Comparison of ENCODE assay signal across 1 cellular context in genomic region chr16:85010931-85011845, GRCh38.
TF ChIP-seq lines count a peak whose summit lies in the region.

TSS of gene ZDHHC7 (minus strand) at chr16:85011535. CDS start at chr16:84990618, 20,917 bp downstream.

TF ChIP-seq in HepG2, 621 proteins besides CTCF, POLR2A, EP300 and RAD21 (continued from another document and continues in another):
- TF ChIP-seq ZHX1 (CRISPR knock-in tag; IDR thresholded peaks at IDR 0.05; ENCODE audit: low read depth) = peak; percentile 83; the same call in 1 of the 2 replicates
- TF ChIP-seq ZXDC (CRISPR knock-in tag; IDR thresholded peaks at IDR 0.05) = 0 out of 2 replicates have a peak, but pooled peaks have one; percentile 61
- TF ChIP-seq E2F1 (CRISPR knock-in tag; IDR thresholded peaks at IDR 0.05) = peak; percentile 73; the same call in 1 of the 2 replicates
- peak; percentile 91; the same call in 1 of the 2 replicates for TF ChIP-seq PRMT3 (CRISPR knock-in tag; IDR thresholded peaks at IDR 0.05; ENCODE audit: borderline replicate concordance, low read depth)
- peak; percentile 80; the same call in 1 of the 2 replicates for TF ChIP-seq ZBTB4 (CRISPR knock-in tag; IDR thresholded peaks at IDR 0.05; ENCODE audit: borderline replicate concordance)
- 0 out of 2 replicates have a peak, but pooled peaks have one; percentile 20 for TF ChIP-seq ZBTB26 (CRISPR knock-in tag; IDR thresholded peaks at IDR 0.05; ENCODE audit: borderline replicate concordance)
- TF ChIP-seq THAP8 (CRISPR knock-in tag; IDR thresholded peaks at IDR 0.05; ENCODE audit: borderline replicate concordance) = 0 out of 2 replicates have a peak, but pooled peaks have one; percentile 93
- TF ChIP-seq GRHL1 (CRISPR knock-in tag; conservative IDR thresholded peaks at IDR 0.05) = no peak
- no peak for TF ChIP-seq ZNF644 (CRISPR knock-in tag; IDR thresholded peaks at IDR 0.05; ENCODE audit: low read depth)
- TF ChIP-seq ZNF512B (CRISPR knock-in tag; IDR thresholded peaks at IDR 0.05; ENCODE audit: borderline replicate concordance) = no peak; the same call in 1 of the 2 replicates
- TF ChIP-seq HNRNPL (IDR thresholded peaks at IDR 0.05; ENCODE audit: low read depth, low read length) = 0 out of 2 replicates have a peak, but pooled peaks have one; percentile 37
- TF ChIP-seq ZNF18 (CRISPR knock-in tag; IDR thresholded peaks at IDR 0.05; ENCODE audit: insufficient replicate concordance) = peak; percentile 50
- TF ChIP-seq ZNF547 (CRISPR knock-in tag; IDR thresholded peaks at IDR 0.05) = no peak
- TF ChIP-seq ZNF609 (CRISPR knock-in tag; IDR thresholded peaks at IDR 0.05; ENCODE audit: borderline replicate concordance) = no peak; the same call in 1 of the 2 replicates
- TF ChIP-seq HNF1B (CRISPR knock-in tag; IDR thresholded peaks at IDR 0.05) = peak; percentile 90
- no peak for TF ChIP-seq ZFP36 (IDR thresholded peaks at IDR 0.05; ENCODE audit: borderline replicate concordance, low read depth, low read length, partially characterized antibody)
